In genomic region chr3:36993326-36994283, GRCh38 we compare ENCODE assay signal across 8 cellular contexts. TPM values are rescaled to one million over a fixed set of nuclear protein-coding genes. Genes with fewer than 3 reads are reported as not detected.
DNase-seq lines count a peak whose midpoint lies in the region; ATAC-seq and TF ChIP-seq lines count a peak whose summit lies in the region.

Gene MLH1, plus strand, starts transcription at chr3:36993518. Its CDS starts 30 bp downstream, at chr3:36993548.

- 0 to 2% methylated on average over 31 to 47 of the region's 47 CpGs for WGBS in endodermal cell (ENCODE audit: insufficient coverage in 1 of 2, insufficient read length in 1 of 2), 2 experiments
- WGBS in mesodermal cell (ENCODE audit: insufficient coverage in 2 of 2), 2 experiments, result 0 to 4% methylated on average over 38 to 41 of the region's 47 CpGs

- H3K27me3 ChIP-seq in endodermal cell (ENCODE audit: control insufficient read depth, insufficient read depth, low read length, poor library complexity, severe bottlenecking), result no peaks in the 10 kb centered on the region

- H3K4me3 ChIP-seq in endodermal cell (ENCODE audit: low read length), result peak within 1 kb of the TSS; percentile 88
- H3K4me3 ChIP-seq in mesodermal cell (ENCODE audit: extremely low read depth, insufficient read depth, low read length, poor library complexity, severe bottlenecking), result peak within 1 kb of the TSS; percentile 59

- no peaks in the 10 kb centered on the region for H3K9me3 Mint-ChIP-seq in endodermal cell

- H3K4me1 ChIP-seq in endodermal cell (ENCODE audit: control insufficient read depth, insufficient read depth, low read length), result peaks cover 8% of the 10 kb centered on the region
- H3K4me1 ChIP-seq in mesodermal cell (ENCODE audit: control insufficient read depth, insufficient read depth, low read length, poor library complexity, severe bottlenecking), result peaks cover 22% of the 10 kb centered on the region

- H3K36me3 Mint-ChIP-seq in endodermal cell (ENCODE audit: low read depth), result peaks cover 34% of the 10 kb centered on the region

- peaks cover 16% of the 10 kb centered on the region for H3K4me1 Mint-ChIP-seq in endodermal cell

- no peaks in the 10 kb centered on the region for H3K27me3 Mint-ChIP-seq in endodermal cell (ENCODE audit: insufficient read depth)

- DNase-seq in AG08396 (ENCODE audit: low spot score) (peak; percentile 93), endodermal cell (peak; percentile 95), NCI-H510A (lab: John Stamatoyannopoulos, UW) (no peak)
- DNase-seq in activated CD4-positive, alpha-beta T cell treated with anti-CD3 and anti-CD28 coated beads, Interleukin-2, amount 50 U/mL, for 4 hours, result peak; percentile 98
- DNase-seq in stimulated activated CD8-positive, alpha-beta memory T cell treated with anti-CD3 and anti-CD28 coated beads, Interleukin-2, amount 100 ng/mL, for 1 hour (ENCODE audit: low read depth in 2 of 2), result peak; percentile 97

- H3K9me3 ChIP-seq in endodermal cell (ENCODE audit: control insufficient read depth, low read length), result no peaks in the 10 kb centered on the region
- no peaks in the 10 kb centered on the region for H3K9me3 ChIP-seq in mesodermal cell (ENCODE audit: control insufficient read depth, low read length)

- H3K4me3 Mint-ChIP-seq in endodermal cell, result no peak within 1 kb of the TSS

- no peak within 1 kb of the TSS for H3K27ac Mint-ChIP-seq in endodermal cell

- no peak for TF ChIP-seq CTCF in endodermal cell (conservative IDR thresholded peaks at IDR 0.05)

- H3K27ac ChIP-seq in endodermal cell (ENCODE audit: low read depth, low read length) (peak within 1 kb of the TSS; percentile 98), mesodermal cell (ENCODE audit: low read depth, low read length, severe bottlenecking) (peak within 1 kb of the TSS; percentile 99)

- ATAC-seq in GM19372 (IDR thresholded peaks at IDR 0.05; ENCODE audit: low read depth, unreplicated experiment) (peak; percentile 84), HG03558 (IDR thresholded peaks at IDR 0.05; ENCODE audit: extremely low read depth, unreplicated experiment) (peak; percentile 90)

- peaks cover 58% of the 10 kb centered on the region for H3K36me3 ChIP-seq in endodermal cell (ENCODE audit: control insufficient read depth, insufficient read depth, low read length)
- H3K36me3 ChIP-seq in mesodermal cell (ENCODE audit: control insufficient read depth, insufficient read depth, low read length), result peaks cover 60% of the 10 kb centered on the region

- peak within 1 kb of the TSS; percentile 94 for H3K9ac ChIP-seq in endodermal cell (ENCODE audit: extremely low read depth, low read length, poor library complexity, severe bottlenecking)

RNA-seq across cellular contexts. Expression of gene MLH1, which starts in this region (rescaled TPM):
- total RNA-seq in endodermal cell, result 10 to 100 TPM; 36.4 to 47.0 TPM
- polyA plus RNA-seq in endodermal cell (2013, experiment 1 of 2), result 60.7 TPM
- 55.1 TPM for polyA plus RNA-seq in endodermal cell (2013, experiment 2 of 2)
- polyA plus RNA-seq in mesodermal cell (2013, experiment 1 of 2), result 50.1 TPM
- 50.5 TPM for polyA plus RNA-seq in mesodermal cell (2013, experiment 2 of 2)
